31 cellular contexts compared by ENCODE assay signal in genomic region chr20:33963756-33964155, GRCh38. TPM values are rescaled to one million over a fixed set of nuclear protein-coding genes. Genes with fewer than 3 reads are reported as not detected.
DNase-seq lines count a peak whose midpoint lies in the region; ATAC-seq, FAIRE-seq and TF ChIP-seq lines count a peak whose summit lies in the region.
"Had no signal": no experiment of that assay in that cellular context is flagged by ENCODE, and none has a peak within 500 bp of the region (broad histone marks: within the 10 kb centered on the region; RNA-seq: fewer than 3 reads in every experiment).

No MANE protein-coding gene starts in this region.

- no peak overlapping the region for H3K4me2 ChIP-seq in GM23338

- H3F3A ChIP-seq in GM23338 (replicated peaks; ENCODE audit: low read depth): no peaks in the 10 kb centered on the region

- ATAC-seq in GM23338 (no peak), HG03439 (IDR thresholded peaks at IDR 0.05; ENCODE audit: unreplicated experiment) (no peak)
- ATAC-seq: left lung; stimulated activated naive CD8-positive, alpha-beta T cell treated with anti-CD3 and anti-CD28 coated beads, Interleukin-15, Interleukin-2, amounts not matched to agents 100 U/mL and 50 U/mL, for 24 hours had no signal

- H3K4me1 ChIP-seq in GM23338 (ENCODE audit: insufficient read depth): no peaks in the 10 kb centered on the region
- H3K4me1 ChIP-seq: breast epithelium, SJSA1, testis had no signal

- peaks cover 4% of the 10 kb centered on the region; the same call in 2 of the 3 replicates for H3K4me1 Mint-ChIP-seq in GM23338
- H3K4me1 Mint-ChIP-seq: activated CD4-positive, alpha-beta T cell treated with anti-CD3 and anti-CD28 coated beads, Interleukin-2, amount 10 ng/mL, durations not matched to agents 24 days and 14 days; B cell; CD8-positive, alpha-beta memory T cell; neural crest cell had no signal

- H3K9me2 ChIP-seq in GM23338 (ENCODE audit: insufficient read depth): no peaks in the 10 kb centered on the region

- no peak for TF ChIP-seq CTCF in GM23338 (conservative IDR thresholded peaks at IDR 0.05; ENCODE audit: low read depth in 2 of 2)

- no peaks in the 10 kb centered on the region for H3K9me3 Mint-ChIP-seq in GM23338
- H3K9me3 Mint-ChIP-seq: activated CD4-positive, alpha-beta T cell treated with anti-CD3 and anti-CD28 coated beads, Interleukin-2, amount 10 ng/mL, durations not matched to agents 24 days and 14 days; CD8-positive, alpha-beta memory T cell; neural crest cell had no signal

- no peaks in the 10 kb centered on the region for H3K27me3 ChIP-seq in GM23338 (ENCODE audit: insufficient read depth)
- H3K27me3 ChIP-seq: breast epithelium, left lung, SJSA1, testis had no signal

- no peak overlapping the region for H3K27ac Mint-ChIP-seq in GM23338
- H3K27ac Mint-ChIP-seq: activated CD4-positive, alpha-beta T cell treated with anti-CD3 and anti-CD28 coated beads, Interleukin-2, amount 10 ng/mL, durations not matched to agents 24 days and 14 days; activated naive CD8-positive, alpha-beta T cell; B cell had no signal

- H3K27me3 Mint-ChIP-seq in GM23338 (ENCODE audit: insufficient read depth, low read depth, poor library complexity): peaks cover 5% of the 10 kb centered on the region
- H3K27me3 Mint-ChIP-seq: activated naive CD8-positive, alpha-beta T cell; B cell had no signal

- no peaks in the 10 kb centered on the region for H4K20me1 ChIP-seq in GM23338 (replicated peaks; ENCODE audit: insufficient read depth)

- H3K36me3 ChIP-seq in GM23338 (ENCODE audit: insufficient read depth): no peaks in the 10 kb centered on the region
- H3K36me3 ChIP-seq: breast epithelium, left lung, SJSA1 had no signal

- no peak overlapping the region for H3K4me3 Mint-ChIP-seq in GM23338
- H3K4me3 Mint-ChIP-seq: activated CD4-positive, alpha-beta T cell treated with anti-CD3 and anti-CD28 coated beads, Interleukin-2, amount 10 ng/mL, durations not matched to agents 24 days and 14 days; activated naive CD8-positive, alpha-beta T cell; B cell; CD8-positive, alpha-beta memory T cell; neural crest cell had no signal

- no peak for TF ChIP-seq POLR2A in H54 (IDR thresholded peaks at IDR 0.05; ENCODE audit: low read depth, low read length)

- no peak overlapping the region for H3K4me3 ChIP-seq in GM23338
- H3K4me3 ChIP-seq: breast epithelium, left lung, SJSA1, testis had no signal

- no peaks in the 10 kb centered on the region for H3K79me2 ChIP-seq in GM23338 (replicated peaks; ENCODE audit: insufficient read depth)

- H3K36me3 Mint-ChIP-seq in GM23338 (ENCODE audit: low read depth): no peaks in the 10 kb centered on the region
- H3K36me3 Mint-ChIP-seq: activated naive CD8-positive, alpha-beta T cell; CD8-positive, alpha-beta memory T cell had no signal

- no peak for DNase-seq in GM23338 (ENCODE audit: low spot score)
- peak; percentile 84 for DNase-seq in MV-4-11 (lab: John Stamatoyannopoulos, UW)
- peak; percentile 7 for DNase-seq in SIG-M5 (lab: John Stamatoyannopoulos, UW)
- DNase-seq in medulla oblongata (ENCODE audit: extremely low spot score): peak; percentile 18
- no peak for DNase-seq in H54 (ENCODE audit: insufficient read length, low spot score)
- DNase-seq in activated gamma-delta T cell treated with Interleukin-2 at 50 U/mL for 16 hours: no peak
- DNase-seq: activated CD4-positive, alpha-beta T cell treated with anti-CD3 and anti-CD28 coated beads, Interleukin-2, amount 10 ng/mL, durations not matched to agents 24 days and 14 days; activated CD8-positive, alpha-beta memory T cell treated with anti-CD3 and anti-CD28 coated beads for 24 hours; activated T-cell treated with anti-CD3 and anti-CD28 coated beads for 4 hours; CD8-positive, alpha-beta memory T cell; effector CD4-positive, alpha-beta T cell; islet precursor cell; Karpas-422; left lung; NCI-H1092; NCI-H187 treated with DMSO at 0.1 percent for 48 hours; NCI-H510A treated with DMSO at 0.1 percent for 48 hours; posterior cingulate gyrus; right cardiac atrium; stimulated activated CD4-positive, alpha-beta T cell treated with anti-CD3 and anti-CD28 coated beads, Interleukin-1b, Interleukin-23, amount 100 ng/mL, for 48 hours; stimulated activated naive CD8-positive, alpha-beta T cell treated with anti-CD3 and anti-CD28 coated beads, Interleukin-15, Interleukin-2, amounts not matched to agents 100 U/mL and 50 U/mL, for 24 hours; T1000; testis had no signal

- peak overlapping the region; percentile 63; the same call in 1 of the 2 replicates for H2AFZ ChIP-seq in GM23338

- FAIRE-seq in H54 (lab: Jason Lieb, UNC): no peak
- FAIRE-seq: colon, GM19239 had no signal

- H3K27ac ChIP-seq in GM23338 (ENCODE audit: low read depth): no peak overlapping the region
- H3K27ac ChIP-seq: breast epithelium, left lung, SJSA1, testis had no signal

TF ChIP-seq in GM23338, 12 proteins besides CTCF, POLR2A, EP300 and RAD21 (continues in another document):
- TF ChIP-seq ZNF114 (CRISPR knock-in tag; IDR thresholded peaks at IDR 0.05): no peak
- TF ChIP-seq REST (IDR thresholded peaks at IDR 0.05; ENCODE audit: unreplicated experiment): no peak
- TF ChIP-seq EZH2phosphoT487 (IDR thresholded peaks at IDR 0.05; ENCODE audit: unreplicated experiment): no peak
- no peak for TF ChIP-seq CREB1 (CRISPR knock-in tag; IDR thresholded peaks at IDR 0.05; ENCODE audit: low read depth)
- no peak for TF ChIP-seq ZNF331 (CRISPR knock-in tag; IDR thresholded peaks at IDR 0.05; ENCODE audit: low read depth)
- TF ChIP-seq JUNB (IDR thresholded peaks at IDR 0.05; ENCODE audit: unreplicated experiment): no peak
- no peak for TF ChIP-seq EZH2 (IDR thresholded peaks at IDR 0.05; ENCODE audit: low read depth, unreplicated experiment)
- no peak for TF ChIP-seq NANOG (IDR thresholded peaks at IDR 0.05; ENCODE audit: borderline replicate concordance)
- no peak for TF ChIP-seq ETS1 (IDR thresholded peaks at IDR 0.05)
- no peak for TF ChIP-seq STAT1 (IDR thresholded peaks at IDR 0.05; ENCODE audit: unreplicated experiment)

RNA-seq across cellular contexts. Expression of gene RALY, which starts 30.0 kb away (rescaled TPM):
- total RNA-seq in GM23338 (2014; rRNA removed; shearing (Covaris generic)): 161 and 167 TPM in 2 replicates
- 137 and 144 TPM in 2 replicates for polyA plus RNA-seq in GM23338 (2016; fragmentation: Nextera tagmentation; extraction: Ambion mirVana)

Comparison
In these comparisons a context has a peak if more than half of its experiments do, and no peak if none do; other contexts are left out.
1. DNase-seq: peak in MV-4-11 (single experiment), SIG-M5 (single experiment) and medulla oblongata (single experiment); none in GM23338 (single experiment), H54 (single experiment) and activated gamma-delta T cell treated with Interleukin-2 at 50 U/mL for 16 hours (single experiment).